In the genomic region with DNA sequence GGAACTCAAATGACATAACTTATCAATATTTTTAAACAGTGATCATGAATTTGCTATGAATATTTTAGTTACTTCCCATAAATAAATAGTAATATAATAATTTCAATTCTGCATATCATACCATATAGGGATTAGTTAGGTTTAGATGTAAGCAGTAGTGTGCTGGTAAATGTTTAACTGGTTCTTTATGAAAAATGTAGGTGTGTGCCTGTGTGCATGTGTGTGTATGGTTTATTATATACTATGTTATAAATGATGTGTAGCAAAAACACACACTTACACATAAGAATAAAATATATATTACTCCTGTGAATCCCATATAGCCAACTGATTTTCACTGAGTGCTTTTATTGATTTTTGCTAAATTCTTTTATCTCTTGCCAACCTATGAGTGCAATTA, we compare ENCODE assay signal across 21 cellular contexts.
"Had no signal": no experiment of that assay in that cellular context is flagged by ENCODE, and none has a peak within 500 bp of the region (broad histone marks: within the 10 kb centered on the region; RNA-seq: fewer than 3 reads in every experiment).

No MANE protein-coding gene starts in this region.

- H3K4me3 ChIP-seq: coronary artery, dorsolateral prefrontal cortex, esophagus muscularis mucosa, gastroesophageal sphincter, heart left ventricle, hepatocyte, left lung, lower lobe of right lung had no signal

- H3K36me3 ChIP-seq: esophagus muscularis mucosa, gastroesophageal sphincter, heart left ventricle, left lung, lower lobe of right lung had no signal

- DNase-seq: dermis blood vessel endothelial cell; dorsolateral prefrontal cortex; effector CD4-positive, alpha-beta T cell; effector memory CD4-positive, alpha-beta T cell; foreskin keratinocyte; heart left ventricle; hypothalamus; immature natural killer cell; islet precursor cell; kidney; kidney glomerular epithelial cell; left lung; left ventricle myocardium superior; lower lobe of right lung; mesenchymal stem cell; naive thymus-derived CD4-positive, alpha-beta T cell had no signal

- H2AFZ ChIP-seq: hepatocyte had no signal

- H3K4me2 ChIP-seq: hepatocyte had no signal

- H3K79me2 ChIP-seq: hepatocyte had no signal

- ATAC-seq: foreskin keratinocyte; gastroesophageal sphincter; heart left ventricle; left lung; left ventricle myocardium superior; lower lobe of right lung; naive thymus-derived CD4-positive, alpha-beta T cell had no signal

- H3K27ac ChIP-seq: coronary artery, dorsolateral prefrontal cortex, esophagus muscularis mucosa, foreskin keratinocyte, gastroesophageal sphincter, heart left ventricle, hepatocyte, left lung, lower lobe of right lung had no signal

- H3K9me3 ChIP-seq: esophagus muscularis mucosa, gastroesophageal sphincter, heart left ventricle, left lung, lower lobe of right lung had no signal

- H3K4me1 ChIP-seq: foreskin keratinocyte had no signal

- FAIRE-seq: endothelial cell of umbilical vein, kidney had no signal

- H3K27me3 ChIP-seq: dorsolateral prefrontal cortex, esophagus muscularis mucosa, foreskin keratinocyte, gastroesophageal sphincter, heart left ventricle, hepatocyte, left lung had no signal
